Comparison of ENCODE assay signal across 10 cellular contexts in the genomic region with DNA sequence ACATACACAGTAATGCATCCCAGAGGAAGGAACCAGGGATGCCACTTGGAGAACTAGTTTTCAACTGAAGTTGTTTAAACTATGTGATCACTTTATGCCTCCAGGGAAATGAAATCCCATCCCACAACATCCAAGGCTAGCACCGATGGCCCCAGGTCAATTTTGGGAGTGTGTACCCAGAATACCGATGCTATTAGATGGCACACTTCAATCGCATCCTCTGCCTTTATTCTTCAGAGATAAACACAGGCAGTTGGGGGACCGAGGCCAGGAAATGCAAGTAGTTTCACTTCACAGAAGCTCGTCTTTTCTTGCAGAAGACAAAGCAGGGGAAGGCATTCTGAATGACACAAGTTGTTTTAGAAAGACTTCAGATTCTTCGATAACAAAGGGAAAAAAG. TPM values are rescaled to one million over a fixed set of nuclear protein-coding genes. Genes with fewer than 3 reads are reported as not detected.
DNase-seq lines count a peak whose midpoint lies in the region; ATAC-seq and TF ChIP-seq lines count a peak whose summit lies in the region.
"Had no signal": no experiment of that assay in that cellular context is flagged by ENCODE, and none has a peak within 500 bp of the region (broad histone marks: within the 10 kb centered on the region; RNA-seq: fewer than 3 reads in every experiment).

No MANE protein-coding gene starts in this region.

- H3F3A ChIP-seq in smooth muscle cell (ENCODE audit: low read depth) = peaks cover 5% of the 10 kb centered on the region

- no peaks in the 10 kb centered on the region for H3K27me3 Mint-ChIP-seq in activated naive CD8-positive, alpha-beta T cell treated with anti-CD3 and anti-CD28 coated beads, Interleukin-2, amount 10 ng/mL, durations not matched to agents 7 days and 5 days

- POLR2A ChIA-PET in activated naive CD8-positive, alpha-beta T cell treated with anti-CD3 and anti-CD28 coated beads, Interleukin-2, amount 10 ng/mL, durations not matched to agents 7 days and 5 days (lab: Charles Lee) = interaction anchor here (1.0 to 2.1 kb wide), 5 partner anchors 8 to 113 kb away, joined by 3 to 14 read pairs (median 4); no protein-coding TSS in a partner anchor

- peak overlapping the region; percentile 73 for H3K4me2 ChIP-seq in smooth muscle cell

- H3K4me1 Mint-ChIP-seq in activated naive CD8-positive, alpha-beta T cell treated with anti-CD3 and anti-CD28 coated beads, Interleukin-2, amount 10 ng/mL, durations not matched to agents 7 days and 5 days = peaks cover 73% of the 10 kb centered on the region

- peaks cover 100% of the 10 kb centered on the region for H3K79me2 ChIP-seq in smooth muscle cell (ENCODE audit: low read depth)

- peak; percentile 49 for ATAC-seq in GM18858 (IDR thresholded peaks at IDR 0.05; ENCODE audit: unreplicated experiment)
- ATAC-seq in activated naive CD8-positive, alpha-beta T cell treated with anti-CD3 and anti-CD28 coated beads, Interleukin-2, amount 10 ng/mL, durations not matched to agents 7 days and 5 days (ENCODE audit: low read depth) = peak; percentile 77
- no peak for ATAC-seq in HG02610 (IDR thresholded peaks at IDR 0.05; ENCODE audit: unreplicated experiment)
- ATAC-seq: left cardiac atrium had no signal

- no peak for DNase-seq in activated naive CD8-positive, alpha-beta T cell treated with anti-CD3 and anti-CD28 coated beads, Interleukin-2, amount 10 ng/mL, durations not matched to agents 7 days and 5 days
- DNase-seq in smooth muscle cell (lab: John Stamatoyannopoulos, UW; ENCODE audit: unreplicated experiment) = no peak
- no peak for DNase-seq in NCI-H2196 treated with DMSO at 0.1 percent for 48 hours (lab: John Stamatoyannopoulos, UW; ENCODE audit: unreplicated experiment)
- no peak for DNase-seq in nucleus accumbens (lab: John Stamatoyannopoulos, UW)
- DNase-seq: amygdala; left cardiac atrium; stimulated activated CD4-positive, alpha-beta T cell treated with anti-CD3 and anti-CD28 coated beads, Interleukin-4, amount 100 ng/mL, for 1 hour had no signal

- H3K36me3 ChIP-seq in HUES64 (ENCODE audit: insufficient read depth, low read length) = no peaks in the 10 kb centered on the region
- H3K36me3 ChIP-seq in smooth muscle cell (ENCODE audit: low read depth) = no peaks in the 10 kb centered on the region

- H3K27ac Mint-ChIP-seq in activated naive CD8-positive, alpha-beta T cell treated with anti-CD3 and anti-CD28 coated beads, Interleukin-2, amount 10 ng/mL, durations not matched to agents 7 days and 5 days = peak overlapping the region; percentile 86

- peak overlapping the region; percentile 81 for H3K4me3 Mint-ChIP-seq in activated naive CD8-positive, alpha-beta T cell treated with anti-CD3 and anti-CD28 coated beads, Interleukin-2, amount 10 ng/mL, durations not matched to agents 7 days and 5 days

- H3K27ac ChIP-seq in HUES64 (ENCODE audit: low read depth, low read length) (peak overlapping the region; percentile 54; the same call in 1 of the 2 replicates), smooth muscle cell (ENCODE audit: low read depth) (peak overlapping the region; percentile 26)

- 68% methylated on average over 6 of the region's 6 CpGs for WGBS in HUES64
- WGBS in smooth muscle cell (ENCODE audit: low lambda C conversion rate) = 52% methylated on average over 6 of the region's 6 CpGs

- H3K4me1 ChIP-seq in HUES64 (ENCODE audit: insufficient read depth, low read length) (peaks cover 70% of the 10 kb centered on the region), smooth muscle cell (ENCODE audit: low read depth) (peaks cover 26% of the 10 kb centered on the region)

- H3K9ac ChIP-seq in HUES64 (ENCODE audit: low read depth, low read length) (peak overlapping the region; percentile 34; the same call in 1 of the 2 replicates), smooth muscle cell (ENCODE audit: low read depth) (no peak overlapping the region)

- H3K27me3 ChIP-seq in HUES64 (ENCODE audit: insufficient read depth, low read length) (no peaks in the 10 kb centered on the region), smooth muscle cell (ENCODE audit: low read depth) (no peaks in the 10 kb centered on the region)

- H3K4me3 ChIP-seq in HUES64 (ENCODE audit: low read length) (0 out of 2 replicates have a peak overlapping the region, but pooled peaks have one; percentile 27), smooth muscle cell (no peak overlapping the region)

- no peak for TF ChIP-seq CTCF in smooth muscle cell (IDR thresholded peaks at IDR 0.05; ENCODE audit: borderline replicate concordance, insufficient read depth, poor library complexity, severe bottlenecking)

- H3K9me3 Mint-ChIP-seq in activated naive CD8-positive, alpha-beta T cell treated with anti-CD3 and anti-CD28 coated beads, Interleukin-2, amount 10 ng/mL, durations not matched to agents 7 days and 5 days = no peaks in the 10 kb centered on the region

- peaks cover 98% of the 10 kb centered on the region for H4K20me1 ChIP-seq in smooth muscle cell (ENCODE audit: low read depth)

- no peak overlapping the region for H2AFZ ChIP-seq in smooth muscle cell (ENCODE audit: low read depth)

- peaks cover 9% of the 10 kb centered on the region for H3K36me3 Mint-ChIP-seq in activated naive CD8-positive, alpha-beta T cell treated with anti-CD3 and anti-CD28 coated beads, Interleukin-2, amount 10 ng/mL, durations not matched to agents 7 days and 5 days

- H3K9me3 ChIP-seq in HUES64 (ENCODE audit: insufficient read depth, low read depth, low read length) (no peaks in the 10 kb centered on the region), smooth muscle cell (replicated peaks; ENCODE audit: low read depth) (no peaks in the 10 kb centered on the region)

RNA-seq across cellular contexts. Expression of a gene that starts 13.8 kb away (rescaled TPM):
- polyA plus RNA-seq in HUES64 (2013, experiment 1 of 2) = 100 TPM
- 131 TPM for polyA plus RNA-seq in HUES64 (2013, experiment 2 of 2)
- total RNA-seq in activated naive CD8-positive, alpha-beta T cell treated with anti-CD3 and anti-CD28 coated beads, Interleukin-2, amount 10 ng/mL, durations not matched to agents 7 days and 5 days = 100 to 1,000 TPM; 140 to 147 TPM
- 76.6 and 89.1 TPM in 2 replicates for total RNA-seq in smooth muscle cell
- 80.2 and 105 TPM in 2 replicates for polyA plus RNA-seq in smooth muscle cell
